ENCODE assay signal across 13 cellular contexts in genomic region chr10:96999337-96999736, GRCh38.
DNase-seq lines count a peak whose midpoint lies in the region; ATAC-seq and TF ChIP-seq lines count a peak whose summit lies in the region.
"Had no signal": no experiment of that assay in that cellular context is flagged by ENCODE, and none has a peak within 500 bp of the region (broad histone marks: within the 10 kb centered on the region; RNA-seq: fewer than 3 reads in every experiment).

No MANE protein-coding gene starts in this region.

- no peak overlapping the region for H2BK20ac ChIP-seq in IMR-90 (ENCODE audit: low read depth, low read length)

- no peaks in the 10 kb centered on the region for H3F3A ChIP-seq in SK-N-SH (replicated peaks; ENCODE audit: insufficient read depth)

- no peak overlapping the region for H3K4ac ChIP-seq in IMR-90 (ENCODE audit: low read depth, low read length)

- DNase-seq in SK-N-SH (peak; percentile 19), IMR-90 (no peak), left colon (no peak), osteoblast (ENCODE audit: insufficient read length, low spot score, missing footprints) (peak; percentile 56), T1000 (lab: John Stamatoyannopoulos, UW) (no peak), Karpas-422 (no peak)
- DNase-seq: CD8-positive, alpha-beta T cell; COR-L47; GF-D8 had no signal

- H3K27ac ChIP-seq in SK-N-SH (ENCODE audit: low read depth in 2 of 2, low read length in 1 of 2) (no peak overlapping the region), IMR-90 (ENCODE audit: insufficient read depth, low read length) (no peak overlapping the region), osteoblast (ENCODE audit: low read depth, low read length) (no peak overlapping the region), Karpas-422 (ENCODE audit: low read length) (no peak overlapping the region)
- H3K27ac ChIP-seq: 22Rv1 had no signal

- H2BK5ac ChIP-seq in IMR-90 (ENCODE audit: low read depth, low read length, poor library complexity, severe bottlenecking), result no peak overlapping the region

- no peak overlapping the region for H4K5ac ChIP-seq in IMR-90 (ENCODE audit: low read depth, low read length)

- H3K18ac ChIP-seq in IMR-90 (ENCODE audit: low read depth, low read length), result no peak overlapping the region

- TF ChIP-seq EP300 in SK-N-SH (IDR thresholded peaks at IDR 0.05; ENCODE audit: borderline replicate concordance in 1 of 2, low read depth in 1 of 2, low read length in 1 of 2), result no peak

- H2BK120ac ChIP-seq in IMR-90 (ENCODE audit: low read depth, low read length), result no peak overlapping the region

- H4K8ac ChIP-seq in IMR-90 (ENCODE audit: low read depth in 2 of 2, low read length in 2 of 2), result no peak overlapping the region

- H3K9me3 ChIP-seq in SK-N-SH (no peaks in the 10 kb centered on the region), IMR-90 (ENCODE audit: control insufficient read depth, insufficient read depth, low read length) (no peaks in the 10 kb centered on the region), osteoblast (ENCODE audit: low read depth, low read length) (no peaks in the 10 kb centered on the region), Karpas-422 (ENCODE audit: low read length) (no peaks in the 10 kb centered on the region)
- H3K9me3 ChIP-seq: HAP-1 had no signal

- H3K56ac ChIP-seq in IMR-90 (ENCODE audit: extremely low read depth, insufficient read depth, low read length), result no peak overlapping the region

- H3K4me2 ChIP-seq in SK-N-SH, result no peak overlapping the region
- no peak overlapping the region for H3K4me2 ChIP-seq in IMR-90 (ENCODE audit: low read depth, low read length)
- no peak overlapping the region for H3K4me2 ChIP-seq in osteoblast (ENCODE audit: insufficient read depth, low read length)
- no peak overlapping the region for H3K4me2 ChIP-seq in Karpas-422 (ENCODE audit: low read depth, low read length, poor library complexity, severe bottlenecking)

- H3K9me2 ChIP-seq in SK-N-SH, result no peaks in the 10 kb centered on the region
- no peaks in the 10 kb centered on the region for H3K9me2 ChIP-seq in Karpas-422 (replicated peaks; ENCODE audit: insufficient read depth, low read length)

- no peak overlapping the region for H3K14ac ChIP-seq in IMR-90 (replicated peaks; ENCODE audit: low read depth, low read length)

- no peak overlapping the region for H2AK9ac ChIP-seq in IMR-90 (replicated peaks; ENCODE audit: low read depth, low read length, poor library complexity)

- no TSS peak for BruUV-seq in IMR-90 (replicated peaks; lab: Mats Ljungman, UMichigan)

- H2AFZ ChIP-seq in SK-N-SH (ENCODE audit: low read depth) (no peak overlapping the region), IMR-90 (replicated peaks; ENCODE audit: low read length, poor library complexity) (peak overlapping the region; percentile 27), osteoblast (ENCODE audit: low read length) (no peak overlapping the region), Karpas-422 (ENCODE audit: low read length) (no peak overlapping the region)

- no peak overlapping the region for H2AK5ac ChIP-seq in IMR-90 (ENCODE audit: low read depth, low read length)

- dilution Hi-C loops in IMR-90 (cut with HindIII; ENCODE audit: low sequenced_read_pairs, unreplicated experiment), result no loop called here

- no peaks in the 10 kb centered on the region for H3K27me3 ChIP-seq in SK-N-SH (ENCODE audit: insufficient read depth)
- H3K27me3 ChIP-seq in IMR-90 (ENCODE audit: control insufficient read depth, insufficient read depth, low read length), result no peaks in the 10 kb centered on the region; the same call in 1 of the 2 replicates
- H3K27me3 ChIP-seq in osteoblast (ENCODE audit: insufficient read depth, low read length), result no peaks in the 10 kb centered on the region
- no peaks in the 10 kb centered on the region for H3K27me3 ChIP-seq in Karpas-422 (ENCODE audit: low read length)

- H4K20me1 ChIP-seq in SK-N-SH (ENCODE audit: insufficient read depth) (no peaks in the 10 kb centered on the region), IMR-90 (ENCODE audit: insufficient read depth, low read length) (no peaks in the 10 kb centered on the region), osteoblast (ENCODE audit: insufficient read depth, low read length) (no peaks in the 10 kb centered on the region), Karpas-422 (ENCODE audit: insufficient read depth, low read depth, low read length) (no peaks in the 10 kb centered on the region)

- H3K4me3 ChIP-seq in SK-N-SH (ENCODE audit: low read depth in 2 of 2, low read length in 1 of 2) (no peak overlapping the region), IMR-90 (ENCODE audit: insufficient read depth, low read depth, low read length) (no peak overlapping the region), osteoblast (ENCODE audit: insufficient read depth, low read length) (no peak overlapping the region), Karpas-422 (ENCODE audit: low read length) (no peak overlapping the region)
- H3K4me3 ChIP-seq: HAP-1 had no signal

- H3K79me2 ChIP-seq in SK-N-SH (ENCODE audit: insufficient read depth) (no peaks in the 10 kb centered on the region), osteoblast (ENCODE audit: insufficient read depth, low read length) (no peaks in the 10 kb centered on the region), Karpas-422 (ENCODE audit: low read length) (no peaks in the 10 kb centered on the region)

- 90% methylated on average over 4 of the region's 4 CpGs for WGBS in SK-N-SH (ENCODE audit: low lambda C conversion rate)
- WGBS in IMR-90 (ENCODE audit: extremely low coverage in 2 of 2, insufficient read length in 1 of 2), 2 experiments, result no CpG with 5 or more reads among the region's 4 CpGs

- H3K36me3 ChIP-seq in SK-N-SH (replicated peaks in 1 of 2; ENCODE audit: control insufficient read depth in 1 of 2, insufficient read depth in 2 of 2, low read length in 1 of 2) (no peaks in the 10 kb centered on the region), IMR-90 (ENCODE audit: control insufficient read depth, insufficient read depth, low read length) (no peaks in the 10 kb centered on the region), osteoblast (ENCODE audit: insufficient read depth, low read length) (no peaks in the 10 kb centered on the region), Karpas-422 (ENCODE audit: insufficient read depth, low read length) (no peaks in the 10 kb centered on the region)
- H3K36me3 ChIP-seq: HAP-1 had no signal

- H3K9me1 ChIP-seq in IMR-90 (ENCODE audit: insufficient read depth, low read length), result peaks cover 11% of the 10 kb centered on the region

- no peak overlapping the region for H3K23ac ChIP-seq in IMR-90 (ENCODE audit: low read depth, low read length)

- CTCF ChIA-PET in SK-N-SH (lab: Yijun Ruan, JAX), result interaction anchor here (1.0 kb wide), 1 partner anchor 26 kb away, joined by 3 read pairs; no protein-coding TSS in a partner anchor
- CTCF ChIA-PET in IMR-90 (lab: Yijun Ruan, JAX), result no interaction called here

- no peak for TF ChIP-seq POLR2A in IMR-90 (IDR thresholded peaks at IDR 0.05; ENCODE audit: low read depth, low read length)

- POLR2A ChIA-PET in SK-N-SH (lab: Yijun Ruan, JAX), result no interaction called here
- POLR2A ChIA-PET in IMR-90 (lab: Charles Lee; ENCODE audit: unreplicated experiment), result no interaction called here

- intact Hi-C loops in IMR-90 (cut with micrococcal nuclease) (no loop called here), left colon (cut with DNase I, micrococcal nuclease) (no loop called here)

- no peaks in the 10 kb centered on the region for H3K79me1 ChIP-seq in IMR-90 (ENCODE audit: low read depth in 1 of 2, low read length in 2 of 2)

- TF ChIP-seq RAD21 in SK-N-SH (IDR thresholded peaks at IDR 0.05; ENCODE audit: low read length) (no peak), IMR-90 (IDR thresholded peaks at IDR 0.05; ENCODE audit: low read length) (no peak)

- H3K4me1 ChIP-seq in SK-N-SH (ENCODE audit: control insufficient read depth in 1 of 2, insufficient read depth in 2 of 2, low read depth in 1 of 2, low read length in 1 of 2) (peaks cover 0 to 5% of the 10 kb centered on the region in 2 experiments; a peak in 2 of 4 replicates), IMR-90 (ENCODE audit: control insufficient read depth, insufficient read depth, low read length) (peaks cover 5% of the 10 kb centered on the region), osteoblast (ENCODE audit: insufficient read depth, low read length) (peaks cover 24% of the 10 kb centered on the region), Karpas-422 (ENCODE audit: low read length) (no peaks in the 10 kb centered on the region; the same call in 1 of the 2 replicates)

- no peak overlapping the region; the same call in 2 of the 3 replicates for H2BK15ac ChIP-seq in IMR-90 (ENCODE audit: low read depth, low read length)

- no peak for TF ChIP-seq CTCF in SK-N-SH (IDR thresholded peaks at IDR 0.05)
- TF ChIP-seq CTCF in IMR-90 (conservative IDR thresholded peaks at IDR 0.05; ENCODE audit: low read depth, low read length), result no peak
- TF ChIP-seq CTCF in osteoblast (IDR thresholded peaks at IDR 0.05; ENCODE audit: extremely low read depth, low read depth, low read length), result no peak

- H4K91ac ChIP-seq in IMR-90 (ENCODE audit: insufficient read depth, low read depth, low read length), result no peak overlapping the region

- no peak for ATAC-seq in SK-N-SH treated with all-trans-retinoic acid at 6 μM for 48 hours
- ATAC-seq in IMR-90 (ENCODE audit: low read depth), result no peak
- ATAC-seq in left colon, result peak; percentile 9
- no peak for ATAC-seq in GM18907 (IDR thresholded peaks at IDR 0.05; ENCODE audit: unreplicated experiment)
- ATAC-seq: CD8-positive, alpha-beta T cell had no signal

- in situ Hi-C loops in IMR-90 (cut with MboI; ENCODE audit: low sequenced_read_pairs), result no loop called here

- no peak overlapping the region for H3K9ac ChIP-seq in SK-N-SH
- no peak overlapping the region for H3K9ac ChIP-seq in IMR-90 (ENCODE audit: low read depth, low read length)
- H3K9ac ChIP-seq in Karpas-422 (ENCODE audit: low read length), result no peak overlapping the region

TF ChIP-seq in SK-N-SH, 30 proteins besides CTCF, POLR2A, EP300 and RAD21 (continues in another document):
- TF ChIP-seq NRF1 (IDR thresholded peaks at IDR 0.05; ENCODE audit: low read depth, low read length), result no peak
- no peak for TF ChIP-seq FOXJ3 (CRISPR knock-in tag; IDR thresholded peaks at IDR 0.05)

TF ChIP-seq in SK-N-SH treated with all-trans-retinoic acid at 6 μM for 48 hours, 23 proteins besides CTCF, POLR2A, EP300 and RAD21:
- TF ChIP-seq OSR1 (CRISPR knock-in tag; IDR thresholded peaks at IDR 0.05) (no peak), ZNF8 (CRISPR knock-in tag; IDR thresholded peaks at IDR 0.05) (no peak)

TF ChIP-seq in IMR-90, 13 proteins besides CTCF, POLR2A, EP300 and RAD21 (continues in another document):
- TF ChIP-seq SMC3 (IDR thresholded peaks at IDR 0.05; ENCODE audit: low read depth, low read length) (no peak), ELK1 (IDR thresholded peaks at IDR 0.05; ENCODE audit: borderline replicate concordance, low read depth, low read length) (no peak), NFE2L2 (IDR thresholded peaks at IDR 0.05; ENCODE audit: low read depth, low read length) (no peak)

Comparison
In these comparisons a context has a peak if more than half of its experiments do, and no peak if none do; other contexts are left out.
1. DNase-seq: peak in SK-N-SH (single experiment) and osteoblast (single experiment); none in IMR-90 (single experiment), left colon (0 of 2), T1000 (single experiment) and Karpas-422 (single experiment).